In genomic region chr7:36879021-36879420, GRCh38 we compare ENCODE assay signal across 26 cellular contexts.
"Had no signal": no experiment of that assay in that cellular context is flagged by ENCODE, and none has a peak within 500 bp of the region (broad histone marks: within the 10 kb centered on the region; RNA-seq: fewer than 3 reads in every experiment).

No MANE protein-coding gene starts in this region.

- H3K36me3 Mint-ChIP-seq: mesothelial cell of epicardium had no signal

- DNase-seq: colonic mucosa; cortex of kidney; effector CD8-positive, alpha-beta T cell; effector memory CD8-positive, alpha-beta T cell; endodermal cell; erythroblast; esophagus squamous epithelium; foreskin fibroblast; heart left ventricle; hypothalamus; immature natural killer cell; islet precursor cell; kidney; kidney glomerular epithelial cell; left colon; left lung; left ventricle myocardium superior; lower lobe of right lung; mesenchymal stem cell; mucosa of descending colon had no signal

- H3K9me3 Mint-ChIP-seq: dendritic cell treated with granulocyte-macrophage colony-stimulating factor and Interleukin-4, amounts not matched to agents 40 ng/mL and 50 ng/mL, for 4 days; effector memory CD8-positive, alpha-beta T cell; endodermal cell; mesothelial cell of epicardium had no signal

- H3K27ac Mint-ChIP-seq: dendritic cell treated with granulocyte-macrophage colony-stimulating factor and Interleukin-4, amounts not matched to agents 40 ng/mL and 50 ng/mL, for 4 days; endodermal cell; mesothelial cell of epicardium had no signal

- H3K4me3 Mint-ChIP-seq: dendritic cell treated with granulocyte-macrophage colony-stimulating factor and Interleukin-4, amounts not matched to agents 40 ng/mL and 50 ng/mL, for 4 days; effector memory CD8-positive, alpha-beta T cell; endodermal cell; immature natural killer cell; mesothelial cell of epicardium had no signal

- H3K27ac ChIP-seq: colonic mucosa, epithelial cell of prostate, esophagus squamous epithelium, gastroesophageal sphincter, heart left ventricle, hepatocyte, left lung, lower lobe of right lung had no signal

- H3K27me3 Mint-ChIP-seq: dendritic cell treated with granulocyte-macrophage colony-stimulating factor and Interleukin-4, amounts not matched to agents 40 ng/mL and 50 ng/mL, for 4 days; effector memory CD8-positive, alpha-beta T cell had no signal

- ATAC-seq: effector memory CD8-positive, alpha-beta T cell; esophagus mucosa; gastroesophageal sphincter; heart left ventricle; left colon; left lung; left ventricle myocardium superior; lower lobe of right lung; mucosa of descending colon had no signal

- H3K27me3 ChIP-seq: colonic mucosa, esophagus squamous epithelium, gastroesophageal sphincter, heart left ventricle, hepatocyte, left lung had no signal

- H3K4me1 ChIP-seq: colonic mucosa, gastroesophageal sphincter, heart left ventricle, left lung, lower lobe of right lung had no signal
